18 cellular contexts compared by ENCODE assay signal in the genomic region with DNA sequence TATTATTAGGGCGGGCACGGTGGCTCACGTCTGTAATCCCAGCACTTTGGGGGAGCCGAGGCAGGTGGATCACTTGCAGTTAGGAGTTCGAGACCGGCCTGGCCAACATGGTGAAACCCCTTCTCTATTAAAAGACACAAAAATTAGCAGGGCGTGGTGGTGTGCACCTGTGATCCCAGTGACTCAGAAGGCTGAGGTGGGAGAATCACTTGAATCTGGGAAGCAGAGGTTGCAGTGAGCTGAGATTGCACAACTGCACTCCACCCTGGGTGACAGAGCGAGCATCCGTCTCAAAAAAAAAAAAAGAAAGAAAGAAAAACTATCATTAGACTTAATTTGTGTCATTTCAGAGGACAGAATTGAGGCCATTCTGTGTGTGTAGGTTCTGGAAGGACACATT.
A peak's percentile ranks its signal among the peaks of the same experiment; 100 is the strongest.
DNase-seq lines count a peak whose midpoint lies in the region; ATAC-seq, FAIRE-seq and TF ChIP-seq lines count a peak whose summit lies in the region.
"Had no signal": no experiment of that assay in that cellular context is flagged by ENCODE, and none has a peak within 500 bp of the region (broad histone marks: within the 10 kb centered on the region; RNA-seq: fewer than 3 reads in every experiment).

No MANE protein-coding gene starts in this region.

- POLR2A ChIA-PET in H1 (lab: Charles Lee; ENCODE audit: partially characterized antibody): no interaction called here

- H3K79me1 ChIP-seq in H1 (ENCODE audit: low read depth, low read length): no peaks in the 10 kb centered on the region

- no peak overlapping the region for H3K9ac ChIP-seq in H1 (replicated peaks in 1 of 4; ENCODE audit: extremely low read depth in 1 of 4, low read depth in 3 of 4, low read length in 3 of 4)

- H3K27ac ChIP-seq in H1 (ENCODE audit: low read depth, low read length) (no peak overlapping the region), foreskin keratinocyte (no peak overlapping the region)

- H3K14ac ChIP-seq in H1 (ENCODE audit: insufficient read length): no peak overlapping the region

- no peaks in the 10 kb centered on the region for H3K27me3 ChIP-seq in H1 (replicated peaks in 1 of 4; ENCODE audit: control insufficient read depth in 3 of 4, extremely low read depth in 1 of 4, insufficient read depth in 3 of 4, low read length in 3 of 4)
- H3K27me3 ChIP-seq in foreskin keratinocyte: peaks cover 3% of the 10 kb centered on the region

- no peak overlapping the region for H3K23ac ChIP-seq in H1 (ENCODE audit: insufficient read length)

- no peaks in the 10 kb centered on the region for H3K36me3 ChIP-seq in H1 (ENCODE audit: control insufficient read depth in 2 of 4, insufficient read depth in 4 of 4, low read length in 3 of 4)

- FAIRE-seq in H1 (lab: Jason Lieb, UNC) (no peak), GM19239 (lab: Jason Lieb, UNC) (no peak)
- FAIRE-seq: GM12891, GM18507 had no signal

- no peak overlapping the region for H2BK12ac ChIP-seq in H1 (ENCODE audit: low read depth, low read length)

- TF ChIP-seq CTCF in H1 (IDR thresholded peaks at IDR 0.05; ENCODE audit: control extremely low read depth in 1 of 3, insufficient read depth in 1 of 3, low read depth in 1 of 3, low read length in 3 of 3) (no peak), foreskin keratinocyte (conservative IDR thresholded peaks at IDR 0.05) (no peak)

- ATAC-seq in foreskin keratinocyte: peak; percentile 31

- H2AK5ac ChIP-seq in H1 (ENCODE audit: low read depth, low read length): no peak overlapping the region

- TF ChIP-seq RAD21 in H1 (IDR thresholded peaks at IDR 0.05 in 1 of 2, conservative IDR thresholded peaks at IDR 0.05 in 1 of 2; ENCODE audit: low read depth in 2 of 2, low read length in 2 of 2): no peak

- TF ChIP-seq EP300 in H1 (IDR thresholded peaks at IDR 0.05; ENCODE audit: borderline replicate concordance in 1 of 2, low read depth in 2 of 2, low read length in 2 of 2): no peak

- H3K23me2 ChIP-seq in H1 (ENCODE audit: low read depth, low read length): no peaks in the 10 kb centered on the region

- H2BK15ac ChIP-seq in H1 (ENCODE audit: low read length): no peak overlapping the region

- no peak overlapping the region for H4K8ac ChIP-seq in H1 (ENCODE audit: extremely low read depth, insufficient read depth, low read length)

- H3K4me2 ChIP-seq in H1 (ENCODE audit: insufficient read depth in 1 of 2, low read depth in 2 of 2, low read length in 2 of 2): no peak overlapping the region

- H3K4ac ChIP-seq in H1 (replicated peaks; ENCODE audit: insufficient read length, low read depth, low read length): no peak overlapping the region

- H4K91ac ChIP-seq in H1 (replicated peaks; ENCODE audit: insufficient read length, low read length): no peak overlapping the region

- no peak overlapping the region for H3K4me3 ChIP-seq in H1 (ENCODE audit: extremely low read depth in 1 of 4, insufficient read depth in 2 of 4, low read depth in 3 of 4, low read length in 4 of 4)

- CTCF ChIA-PET in H1 (lab: Charles Lee; ENCODE audit: partially characterized antibody): interaction anchor here (1.0 kb wide), 1 partner anchor 38 kb away, joined by 3 read pairs; no protein-coding TSS in a partner anchor

- no peak overlapping the region for H3K18ac ChIP-seq in H1 (ENCODE audit: extremely low read depth, low read length)

- H3K9me3 ChIP-seq in H1 (ENCODE audit: insufficient read depth in 2 of 2, low read depth in 1 of 2, low read length in 1 of 2): 0 out of 4 replicates have a peak, but pooled peaks cover 0 to 2% of the 10 kb centered on the region in 2 experiments

- WGBS in H1 (ENCODE audit: extremely low coverage in 1 of 2, insufficient coverage in 1 of 2, insufficient read length in 1 of 2, insufficient replicate concordance in 2 of 2, low coverage in 1 of 2, low lambda C conversion rate in 2 of 2, missing lambda C conversion rate in 1 of 2), 2 experiments: 96% methylated on average over 9 of the region's 9 CpGs; no CpG with 5 or more reads in 1 of the 2 experiments

- TF ChIP-seq POLR2A in H1 (IDR thresholded peaks at IDR 0.05; ENCODE audit: control extremely low read depth in 1 of 2, low read depth in 2 of 2, low read length in 2 of 2): no peak

- H3K4me1 ChIP-seq in H1 (replicated peaks in 1 of 4; ENCODE audit: control insufficient read depth in 3 of 4, insufficient read depth in 4 of 4, low read length in 3 of 4) (no peaks in the 10 kb centered on the region), foreskin keratinocyte (no peaks in the 10 kb centered on the region)

- H2BK5ac ChIP-seq in H1 (ENCODE audit: low read depth, low read length): no peak overlapping the region

- H2AFZ ChIP-seq in H1 (ENCODE audit: low read length): no peak overlapping the region

- H2BK120ac ChIP-seq in H1 (replicated peaks; ENCODE audit: low read depth, low read length): no peak overlapping the region

- H4K5ac ChIP-seq in H1 (ENCODE audit: insufficient read length, low read depth, low read length): no peak overlapping the region

- no peak overlapping the region for H2BK20ac ChIP-seq in H1 (ENCODE audit: low read length)

- no peak for DNase-seq in H1 (ENCODE audit: low read depth in 1 of 2, low spot score in 2 of 2)
- DNase-seq in foreskin keratinocyte: peak in 1 of 2 donors; percentile 4
- DNase-seq in putamen (ENCODE audit: low spot score): peak; percentile 32
- no peak for DNase-seq in GM19239 (ENCODE audit: insufficient read length, low spot score)
- no peak for DNase-seq in NCI-H2196 treated with DMSO at 0.1 percent for 48 hours (lab: John Stamatoyannopoulos, UW; ENCODE audit: unreplicated experiment)
- no peak for DNase-seq in NCI-H748 treated with DMSO at 0.1 percent for 48 hours (lab: John Stamatoyannopoulos, UW)
- DNase-seq: C1 segment of cervical spinal cord; Calu3; CD4-positive, alpha-beta memory T cell; COR-L47; DMS53; DMS79 treated with DMSO at 0.1 percent for 48 hours; GF-D8; GOT3; H7; HCEC 1CT had no signal

- no peaks in the 10 kb centered on the region for H3K79me2 ChIP-seq in H1 (ENCODE audit: control insufficient read depth in 1 of 2, insufficient read depth in 2 of 2, low read length in 2 of 2)

- no peak overlapping the region for H3K56ac ChIP-seq in H1 (replicated peaks; ENCODE audit: insufficient read length, low read depth, low read length)

- no peaks in the 10 kb centered on the region for H4K20me1 ChIP-seq in H1 (replicated peaks in 1 of 2; ENCODE audit: control insufficient read depth in 1 of 2, insufficient read depth in 2 of 2, low read length in 2 of 2)

TF ChIP-seq in H1, 55 proteins besides CTCF, POLR2A, EP300 and RAD21:
- TF ChIP-seq MAFK (IDR thresholded peaks at IDR 0.05; ENCODE audit: low read depth, low read length): no peak
- no peak for TF ChIP-seq YY1 (IDR thresholded peaks at IDR 0.05; ENCODE audit: low read depth, low read length)
- no peak for TF ChIP-seq SIRT6 (IDR thresholded peaks at IDR 0.05; ENCODE audit: low read length)
- TF ChIP-seq CEBPB (IDR thresholded peaks at IDR 0.05; ENCODE audit: low read depth, low read length): peak; percentile 13; the same call in 1 of the 2 replicates
- TF ChIP-seq JUN (IDR thresholded peaks at IDR 0.05; ENCODE audit: low read depth, low read length): no peak
